Comparison of ENCODE assay signal across 10 cellular contexts in the genomic region with DNA sequence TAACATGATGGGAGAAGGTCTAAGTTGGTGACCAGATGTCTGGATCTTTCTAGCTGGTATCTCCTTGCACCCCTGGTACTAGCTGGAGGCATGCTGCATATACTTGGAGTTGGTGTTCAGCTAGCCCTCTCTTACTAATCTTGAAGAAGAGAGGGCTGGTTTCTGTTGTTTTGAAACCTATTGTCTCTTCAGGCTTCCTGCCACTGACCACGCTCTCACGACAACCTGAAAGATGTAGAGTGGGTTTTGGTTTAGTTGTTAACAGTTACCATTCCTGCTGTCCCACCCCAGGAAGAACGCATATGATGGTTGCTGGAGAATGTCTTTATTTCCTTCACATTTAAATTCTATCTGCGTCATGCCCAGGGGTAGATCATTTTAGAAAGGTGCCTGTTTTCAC. TPM values are rescaled to one million over a fixed set of nuclear protein-coding genes. Genes with fewer than 3 reads are reported as not detected.
DNase-seq lines count a peak whose midpoint lies in the region; FAIRE-seq and TF ChIP-seq lines count a peak whose summit lies in the region.
"Had no signal": no experiment of that assay in that cellular context is flagged by ENCODE, and none has a peak within 500 bp of the region (broad histone marks: within the 10 kb centered on the region; RNA-seq: fewer than 3 reads in every experiment).

No MANE protein-coding gene starts in this region.

- no peaks in the 10 kb centered on the region for H3K27me3 ChIP-seq in MM.1S (replicated peaks; ENCODE audit: insufficient read depth, low read length)
- H3K27me3 ChIP-seq in sigmoid colon, result no peaks in the 10 kb centered on the region

- no peaks in the 10 kb centered on the region for H4K20me1 ChIP-seq in MM.1S (ENCODE audit: insufficient read depth, low read length)

- WGBS in sigmoid colon, 2 donors, result 59 to 71% methylated on average over 4 of the region's 4 CpGs

- no peak for TF ChIP-seq CTCF in MM.1S (IDR thresholded peaks at IDR 0.05; ENCODE audit: low read length)
- no peak for TF ChIP-seq CTCF in sigmoid colon (IDR thresholded peaks at IDR 0.05)

- H3K36me3 ChIP-seq in MM.1S (replicated peaks; ENCODE audit: insufficient read depth, low read length) (no peaks in the 10 kb centered on the region), sigmoid colon (no peaks in the 10 kb centered on the region)

- peaks cover 40% of the 10 kb centered on the region for H3K79me2 ChIP-seq in MM.1S (ENCODE audit: low read length)

- FAIRE-seq in GM12892 (lab: Jason Lieb, UNC), result peak; percentile 88
- FAIRE-seq: endothelial cell of umbilical vein, small intestine had no signal

- H3K4me3 ChIP-seq in MM.1S (ENCODE audit: low read length) (peak overlapping the region; percentile 53), sigmoid colon (peak overlapping the region in 1 of 4 donors; percentile 73)

- no peak overlapping the region for H2AFZ ChIP-seq in MM.1S (ENCODE audit: low read length)

- peak overlapping the region; percentile 69 for H3K9ac ChIP-seq in MM.1S (ENCODE audit: low read length)

- DNase-seq in GM12892 (ENCODE audit: insufficient read length) (peak; percentile 45), MM.1S (peak; percentile 81), sigmoid colon (no peak), NCI-H1048 (lab: John Stamatoyannopoulos, UW) (no peak), GF-D8 (lab: John Stamatoyannopoulos, UW) (no peak), NCI-H1694 (lab: John Stamatoyannopoulos, UW) (no peak)
- DNase-seq: amniotic stem cell, small intestine had no signal

- peak overlapping the region; percentile 94 for H3K4me2 ChIP-seq in MM.1S (ENCODE audit: low read depth, low read length)

- H3F3A ChIP-seq in MM.1S (ENCODE audit: insufficient read depth, low read length), result peaks cover 36% of the 10 kb centered on the region

- H3K4me1 ChIP-seq in MM.1S (ENCODE audit: low read length) (peaks cover 61% of the 10 kb centered on the region), sigmoid colon (peaks cover 0 to 68% (median 57%) of the 10 kb centered on the region in 4 donors)

- H3K9me3 ChIP-seq in MM.1S (replicated peaks; ENCODE audit: insufficient read depth, low read length), result no peaks in the 10 kb centered on the region
- H3K9me3 ChIP-seq in sigmoid colon, result no peaks in the 10 kb centered on the region

- H3K9me2 ChIP-seq in MM.1S (replicated peaks; ENCODE audit: insufficient read depth, low read length), result no peaks in the 10 kb centered on the region

- peak overlapping the region; percentile 92 for H3K27ac ChIP-seq in MM.1S (ENCODE audit: low read length)
- H3K27ac ChIP-seq in cingulate gyrus (ENCODE audit: low read depth, low read length), result peak overlapping the region; percentile 34
- H3K27ac ChIP-seq in sigmoid colon, result peak overlapping the region in 3 of 4 donors; percentile 28 to 88 (median 79)

- TF ChIP-seq POLR2A in GM12892 (IDR thresholded peaks at IDR 0.05; ENCODE audit: low read depth, low read length) (no peak), sigmoid colon (IDR thresholded peaks at IDR 0.05) (no peak)

- TF ChIP-seq EP300 in sigmoid colon (IDR thresholded peaks at IDR 0.05), result no peak

- intact Hi-C loops in sigmoid colon (cut with DNase I), result loop anchor here (5.0 kb wide), 1 partner anchor 37 kb away; no protein-coding TSS in a partner anchor

RNA-seq across cellular contexts. Expression of a gene that starts 3.6 kb away (rescaled TPM):
- polyA plus RNA-seq in GM12892 (2012; ENCODE audit: missing spikeins), result 0.15 TPM
- total RNA-seq in sigmoid colon, result 10 to 100 TPM; 12.8 to 32.1 (median 22.9) TPM
- polyA plus RNA-seq in sigmoid colon, result 1 to 10 TPM in 2 of 3 donors, under 1 TPM in 1; 0.69 to 7.4 (median 3.6) TPM

Comparison
In these comparisons a context has a peak if more than half of its experiments do, and no peak if none do; other contexts are left out.
1. DNase-seq: peak in GM12892 (single experiment) and MM.1S (single experiment); none in sigmoid colon (single experiment), NCI-H1048 (single experiment), GF-D8 (single experiment) and NCI-H1694 (single experiment).
2. H3K27ac ChIP-seq: peak in every context shown above with its lines; median percentile 92 in MM.1S; 79 in sigmoid colon; 34 in cingulate gyrus.